1 cellular context compared by ENCODE assay signal in genomic region chr7:106062521-106062931, GRCh38.
TF ChIP-seq lines count a peak whose summit lies in the region.

No MANE protein-coding gene starts in this region.

TF ChIP-seq in GM12878, 131 proteins besides CTCF, POLR2A, EP300 and RAD21:
- TF ChIP-seq ATF2 (IDR thresholded peaks at IDR 0.05; ENCODE audit: low read length): no peak
- no peak for TF ChIP-seq SUZ12 (IDR thresholded peaks at IDR 0.05; ENCODE audit: unreplicated experiment)
- no peak for TF ChIP-seq IKZF2 (IDR thresholded peaks at IDR 0.05)
- TF ChIP-seq ETV6 (conservative IDR thresholded peaks at IDR 0.05 in 1 of 2, IDR thresholded peaks at IDR 0.05 in 1 of 2; ENCODE audit: borderline replicate concordance in 1 of 2, low read depth in 1 of 2): no peak
- TF ChIP-seq PAX8 (IDR thresholded peaks at IDR 0.05): no peak
- no peak for TF ChIP-seq MEF2B (IDR thresholded peaks at IDR 0.05; ENCODE audit: partially characterized antibody, poor library complexity, severe bottlenecking)
- TF ChIP-seq MTA2 (IDR thresholded peaks at IDR 0.05; ENCODE audit: low read depth): peak; percentile 31; the same call in 1 of the 2 replicates
- TF ChIP-seq EED (IDR thresholded peaks at IDR 0.05; ENCODE audit: low read depth): 0 out of 2 replicates have a peak, but pooled peaks have one; percentile 15
- 0 out of 2 replicates have a peak, but pooled peaks have one; percentile 4 for TF ChIP-seq RUNX3 (IDR thresholded peaks at IDR 0.05; ENCODE audit: low read length)
- TF ChIP-seq SKIL (IDR thresholded peaks at IDR 0.05; ENCODE audit: low read depth, poor library complexity, severe bottlenecking): no peak
- no peak for TF ChIP-seq RAD51 (IDR thresholded peaks at IDR 0.05)
- no peak for TF ChIP-seq MYC (IDR thresholded peaks at IDR 0.05; ENCODE audit: insufficient read depth, insufficient read length, insufficient replicate concordance, low read length, severe bottlenecking)
